In the genomic region with DNA sequence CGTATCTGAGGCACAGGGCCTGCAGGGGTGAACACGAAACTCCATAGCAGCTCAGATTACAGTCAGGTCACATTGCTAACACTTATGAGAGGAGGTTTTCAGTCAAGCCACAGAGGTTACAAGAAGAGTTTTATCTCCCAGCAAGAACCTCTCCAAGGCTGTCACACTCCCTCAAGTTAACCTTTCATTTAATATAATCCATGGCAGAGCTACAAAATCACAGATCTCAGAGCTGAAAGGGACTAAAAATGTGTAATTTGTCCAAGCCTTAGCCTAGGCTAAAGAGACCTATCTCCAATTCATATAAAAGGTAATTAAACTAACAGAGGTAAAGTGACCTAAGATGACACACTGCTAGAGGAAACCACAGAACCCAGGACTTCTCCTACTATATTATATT, we compare ENCODE assay signal across 12 cellular contexts. TPM values are rescaled to one million over a fixed set of nuclear protein-coding genes. Genes with fewer than 3 reads are reported as not detected.
DNase-seq lines count a peak whose midpoint lies in the region; ATAC-seq and TF ChIP-seq lines count a peak whose summit lies in the region.
"Had no signal": no experiment of that assay in that cellular context is flagged by ENCODE, and none has a peak within 500 bp of the region (broad histone marks: within the 10 kb centered on the region; RNA-seq: fewer than 3 reads in every experiment).

No MANE protein-coding gene starts in this region.

- H3K27ac ChIP-seq in KMS-11 = peak overlapping the region; percentile 79
- H3K27ac ChIP-seq: tibial artery had no signal

- ATAC-seq in activated CD8-positive, alpha-beta T cell treated with anti-CD3 and anti-CD28 coated beads, Interleukin-2, amount 10 ng/mL, durations not matched to agents 7 days and 5 days = peak; percentile 53
- ATAC-seq in HG02970 (IDR thresholded peaks at IDR 0.05; ENCODE audit: low FRiP score, unreplicated experiment) = no peak
- ATAC-seq: PC-3 had no signal

- peaks cover 91% of the 10 kb centered on the region for H3K4me1 ChIP-seq in KMS-11 (ENCODE audit: low read depth, poor library complexity, severe bottlenecking)
- H3K4me1 ChIP-seq: tibial artery had no signal

- H3K36me3 ChIP-seq in KMS-11 (ENCODE audit: insufficient read depth) = no peaks in the 10 kb centered on the region
- H3K36me3 ChIP-seq: tibial artery had no signal

- no peaks in the 10 kb centered on the region for H3K27me3 ChIP-seq in KMS-11 (ENCODE audit: insufficient read depth, low read depth)
- H3K27me3 ChIP-seq: tibial artery had no signal

- no peak overlapping the region for H3K4me3 Mint-ChIP-seq in activated CD8-positive, alpha-beta T cell treated with anti-CD3 and anti-CD28 coated beads, Interleukin-2, amount 10 ng/mL, durations not matched to agents 7 days and 5 days
- H3K4me3 Mint-ChIP-seq in nephron progenitor cell = no peak overlapping the region
- H3K4me3 Mint-ChIP-seq: naive B cell had no signal

- H2AFZ ChIP-seq in KMS-11 (ENCODE audit: low read depth) = no peak overlapping the region

- H3K36me3 Mint-ChIP-seq in activated CD8-positive, alpha-beta T cell treated with anti-CD3 and anti-CD28 coated beads, Interleukin-2, amount 10 ng/mL, durations not matched to agents 7 days and 5 days (ENCODE audit: low read depth) = no peaks in the 10 kb centered on the region
- no peaks in the 10 kb centered on the region for H3K36me3 Mint-ChIP-seq in nephron progenitor cell (ENCODE audit: low read depth)
- H3K36me3 Mint-ChIP-seq: naive B cell had no signal

- peak overlapping the region; percentile 99 for H3K4me2 ChIP-seq in KMS-11

- H4K20me1 ChIP-seq in KMS-11 (ENCODE audit: insufficient read depth) = no peaks in the 10 kb centered on the region

- H3K27ac Mint-ChIP-seq in activated CD8-positive, alpha-beta T cell treated with anti-CD3 and anti-CD28 coated beads, Interleukin-2, amount 10 ng/mL, durations not matched to agents 7 days and 5 days = peak overlapping the region; percentile 8
- H3K27ac Mint-ChIP-seq in nephron progenitor cell = peak overlapping the region; percentile 90

- no peaks in the 10 kb centered on the region for H3K27me3 Mint-ChIP-seq in activated CD8-positive, alpha-beta T cell treated with anti-CD3 and anti-CD28 coated beads, Interleukin-2, amount 10 ng/mL, durations not matched to agents 7 days and 5 days (ENCODE audit: low read depth)
- no peaks in the 10 kb centered on the region for H3K27me3 Mint-ChIP-seq in nephron progenitor cell (ENCODE audit: low read depth, poor library complexity)
- H3K27me3 Mint-ChIP-seq: naive B cell had no signal

- no peak for TF ChIP-seq CTCF in KMS-11 (conservative IDR thresholded peaks at IDR 0.05; ENCODE audit: low read depth, low read length)
- no peak for TF ChIP-seq CTCF in nephron progenitor cell (IDR thresholded peaks at IDR 0.05)

- CTCF ChIA-PET in activated CD8-positive, alpha-beta T cell treated with anti-CD3 and anti-CD28 coated beads, Interleukin-2, amount 10 ng/mL, durations not matched to agents 7 days and 5 days (lab: Charles Lee) = interaction anchor here (1.3 to 1.5 kb wide), 2 partner anchors 61 to 116 kb away, joined by 4 read pairs; no protein-coding TSS in a partner anchor

- POLR2A ChIA-PET in activated CD8-positive, alpha-beta T cell treated with anti-CD3 and anti-CD28 coated beads, Interleukin-2, amount 10 ng/mL, durations not matched to agents 7 days and 5 days (lab: Charles Lee) = no interaction called here

- peak; percentile 14 for DNase-seq in NCI-H146 (lab: John Stamatoyannopoulos, UW)
- DNase-seq in NCI-H146 treated with DMSO at 0.1 percent for 48 hours (lab: John Stamatoyannopoulos, UW; ENCODE audit: unreplicated experiment) = no peak
- no peak for DNase-seq in activated CD8-positive, alpha-beta T cell treated with anti-CD3 and anti-CD28 coated beads, Interleukin-2, amount 10 ng/mL, durations not matched to agents 7 days and 5 days
- peak; percentile 3 for DNase-seq in nephron progenitor cell
- DNase-seq in midbrain (lab: John Stamatoyannopoulos, UW) = no peak
- no peak for DNase-seq in pons (ENCODE audit: low spot score)
- DNase-seq: activated CD4-positive, alpha-beta T cell treated with anti-CD3 and anti-CD28 coated beads for 4 hours; naive B cell; PC-3; tibial artery had no signal

- peak overlapping the region; percentile 31 for H3K9ac ChIP-seq in KMS-11

- no peak overlapping the region for H3K4me3 ChIP-seq in KMS-11 (IDR thresholded peaks at IDR 0.05; ENCODE audit: insufficient read depth, low read depth, low read length)
- H3K4me3 ChIP-seq: tibial artery had no signal

- peaks cover 8% of the 10 kb centered on the region; the same call in 1 of the 2 replicates for H3K79me2 ChIP-seq in KMS-11 (ENCODE audit: insufficient read depth, low read depth)

- peaks cover 26% of the 10 kb centered on the region for H3K4me1 Mint-ChIP-seq in activated CD8-positive, alpha-beta T cell treated with anti-CD3 and anti-CD28 coated beads, Interleukin-2, amount 10 ng/mL, durations not matched to agents 7 days and 5 days (ENCODE audit: low read depth)
- peaks cover 22% of the 10 kb centered on the region for H3K4me1 Mint-ChIP-seq in nephron progenitor cell

- no peaks in the 10 kb centered on the region for H3K9me3 Mint-ChIP-seq in activated CD8-positive, alpha-beta T cell treated with anti-CD3 and anti-CD28 coated beads, Interleukin-2, amount 10 ng/mL, durations not matched to agents 7 days and 5 days (ENCODE audit: insufficient read depth)
- H3K9me3 Mint-ChIP-seq in nephron progenitor cell = no peaks in the 10 kb centered on the region
- H3K9me3 Mint-ChIP-seq: naive B cell had no signal

RNA-seq across cellular contexts. Expression of a gene that starts 57.2 kb away (rescaled TPM):
- not detected for total RNA-seq in activated CD8-positive, alpha-beta T cell treated with anti-CD3 and anti-CD28 coated beads, Interleukin-2, amount 10 ng/mL, durations not matched to agents 7 days and 5 days
- total RNA-seq: PC-3 had no signal

Comparison
In these comparisons a context has a peak if more than half of its experiments do, and no peak if none do; other contexts are left out.
1. DNase-seq: peak in NCI-H146 (single experiment) and nephron progenitor cell (single experiment); none in NCI-H146 treated with DMSO at 0.1 percent for 48 hours (single experiment), activated CD8-positive, alpha-beta T cell treated with anti-CD3 and anti-CD28 coated beads, Interleukin-2, amount 10 ng/mL, durations not matched to agents 7 days and 5 days (single experiment), midbrain (single experiment) and pons (single experiment).